ENCODE assay signal across 18 cellular contexts in the genomic region with DNA sequence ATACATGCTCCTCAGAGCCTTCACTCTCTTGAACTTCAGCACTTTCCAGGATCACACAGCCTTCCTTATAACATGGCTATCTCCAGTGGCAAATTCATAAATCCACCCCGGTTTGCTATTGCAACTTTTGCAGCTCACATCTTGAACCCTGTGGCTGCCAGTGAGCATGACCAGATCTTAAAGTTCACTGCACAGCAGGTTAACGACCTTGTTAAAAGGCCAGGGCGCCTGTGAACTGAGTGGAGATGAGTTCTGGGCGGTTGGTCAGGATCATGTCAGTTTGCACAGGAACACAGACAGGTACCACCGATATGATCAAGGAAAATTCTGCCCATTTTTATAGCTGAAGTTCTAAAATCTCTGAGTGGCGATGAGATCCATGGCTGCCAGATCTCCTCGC. TPM values are rescaled to one million over a fixed set of nuclear protein-coding genes. Genes with fewer than 3 reads are reported as not detected.
A peak's percentile ranks its signal among the peaks of the same experiment; 100 is the strongest.
DNase-seq lines count a peak whose midpoint lies in the region; ATAC-seq, FAIRE-seq and TF ChIP-seq lines count a peak whose summit lies in the region.
"Had no signal": no experiment of that assay in that cellular context is flagged by ENCODE, and none has a peak within 500 bp of the region (broad histone marks: within the 10 kb centered on the region; RNA-seq: fewer than 3 reads in every experiment).

No MANE protein-coding gene starts in this region.

- H3K9ac ChIP-seq in liver (ENCODE audit: low read depth in 1 of 2, low read length in 2 of 2) (no peak overlapping the region), HepG2 (ENCODE audit: insufficient read depth, low read depth, low read length) (no peak overlapping the region), parathyroid adenoma (no peak overlapping the region)
- H3K9ac ChIP-seq: BLaER1 had no signal

- DNase-seq in HepG2 (ENCODE audit: low spot score) (no peak), left kidney (ENCODE audit: low read depth, low spot score) (peak; percentile 56), NCI-H2029 treated with DMSO at 0.1 percent for 48 hours (lab: John Stamatoyannopoulos, UW) (no peak)
- DNase-seq: AML-193; CD4-positive, alpha-beta memory T cell; DMS153; DMS79; GDM1; H9 had no signal

- H3K4me3 ChIP-seq in liver (ENCODE audit: low read depth in 1 of 3, low read length in 3 of 3) (no peak overlapping the region), HepG2 (replicated peaks in 1 of 3; ENCODE audit: insufficient read depth in 1 of 3, low read depth in 2 of 3, low read length in 3 of 3) (no peak overlapping the region), parathyroid adenoma (ENCODE audit: low read depth, low read length) (no peak overlapping the region)
- H3K4me3 ChIP-seq: A549, BLaER1 had no signal

- no peak overlapping the region for H3K27ac ChIP-seq in liver (ENCODE audit: low read depth in 1 of 2, low read length in 2 of 2)
- H3K27ac ChIP-seq in HepG2 (ENCODE audit: extremely low read length, insufficient read depth, low read length): no peak overlapping the region
- H3K27ac ChIP-seq in parathyroid adenoma: no peak overlapping the region
- H3K27ac ChIP-seq: 22Rv1, A549, BLaER1 had no signal

- FAIRE-seq in HepG2 (lab: Jason Lieb, UNC): no peak
- FAIRE-seq: A549, GM12892, H1 had no signal

- H3K9me3 ChIP-seq in liver (ENCODE audit: control insufficient read depth in 4 of 4, low read length in 3 of 4) (no peaks in the 10 kb centered on the region), HepG2 (ENCODE audit: low read length) (no peaks in the 10 kb centered on the region), parathyroid adenoma (ENCODE audit: control insufficient read depth, low read length) (no peaks in the 10 kb centered on the region)
- H3K9me3 ChIP-seq: A549 had no signal

- H3K79me2 ChIP-seq in HepG2 (ENCODE audit: insufficient read depth, low read length): no peaks in the 10 kb centered on the region
- H3K79me2 ChIP-seq in parathyroid adenoma: no peaks in the 10 kb centered on the region

- H2AFZ ChIP-seq in HepG2 (ENCODE audit: low read length): no peak overlapping the region
- H2AFZ ChIP-seq in parathyroid adenoma: peak overlapping the region; percentile 45

- no peak for TF ChIP-seq EP300 in HepG2 (IDR thresholded peaks at IDR 0.05; ENCODE audit: low read depth in 2 of 2, low read length in 2 of 2)
- no peak for TF ChIP-seq EP300 in HepG2 (CRISPR knock-in tag; IDR thresholded peaks at IDR 0.05; ENCODE audit: borderline replicate concordance)

- in situ Hi-C loops in HepG2 (cut with HindIII; ENCODE audit: extremely low pct_ligation_motif_present, low pct_unique_long_range_greater_than_20kb): loop anchor here (5.0 to 10.0 kb wide), 2 partner anchors 152 to 455 kb away; no protein-coding TSS in a partner anchor

- H3K27me3 ChIP-seq in liver (ENCODE audit: control insufficient read depth in 4 of 4, insufficient read depth in 4 of 4, low read length in 3 of 4): no peaks in the 10 kb centered on the region
- peaks cover 0 to 10% of the 10 kb centered on the region in 2 experiments; a peak in 2 of 5 replicates for H3K27me3 ChIP-seq in HepG2 (ENCODE audit: control insufficient read depth in 1 of 2, insufficient read depth in 2 of 2, low read length in 2 of 2)
- H3K27me3 ChIP-seq in parathyroid adenoma (ENCODE audit: control insufficient read depth, insufficient read depth, low read length): no peaks in the 10 kb centered on the region
- H3K27me3 ChIP-seq: BLaER1 had no signal

- TF ChIP-seq CTCF in liver (IDR thresholded peaks at IDR 0.05; ENCODE audit: low read depth, low read length, missing input control) (no peak), HepG2 (CRISPR knock-in tag; IDR thresholded peaks at IDR 0.05) (no peak), parathyroid adenoma (IDR thresholded peaks at IDR 0.05) (no peak)

- BruUV-seq in HepG2 (replicated peaks; lab: Mats Ljungman, UMichigan): no TSS peak

- H3K4me2 ChIP-seq in HepG2 (ENCODE audit: low read depth, low read length): no peak overlapping the region
- no peak overlapping the region for H3K4me2 ChIP-seq in parathyroid adenoma (ENCODE audit: low read length)
- H3K4me2 ChIP-seq: A549, BLaER1 had no signal

- TF ChIP-seq POLR2A in HepG2 (IDR thresholded peaks at IDR 0.05; ENCODE audit: insufficient read depth in 1 of 2, low read depth in 2 of 2, low read length in 2 of 2): no peak

- H3K36me3 ChIP-seq in liver (ENCODE audit: control insufficient read depth in 4 of 4, insufficient read depth in 3 of 4, low read depth in 1 of 4, low read length in 3 of 4) (no peaks in the 10 kb centered on the region), HepG2 (replicated peaks in 1 of 2; ENCODE audit: control insufficient read depth in 1 of 2, insufficient read depth in 2 of 2, low read length in 2 of 2) (no peaks in the 10 kb centered on the region), parathyroid adenoma (ENCODE audit: control insufficient read depth, insufficient read depth, low read length) (no peaks in the 10 kb centered on the region)
- H3K36me3 ChIP-seq: BLaER1 had no signal

- CTCF ChIA-PET in HepG2 (lab: Yijun Ruan, JAX; ENCODE audit: low intra/inter-chr PET ratio, low total read pairs): no interaction called here

- intact Hi-C loops in HepG2 (cut with micrococcal nuclease; ENCODE audit: unreplicated experiment): loop anchor here (5.0 kb wide), 1 partner anchor 342 kb away; a partner anchor contains a TSS

- 45% methylated on average over 7 of the region's 7 CpGs for WGBS in liver
- WGBS in HepG2 (ENCODE audit: low lambda C conversion rate): 19% methylated on average over 7 of the region's 7 CpGs

- H3K4me1 ChIP-seq in liver (ENCODE audit: control insufficient read depth in 4 of 4, insufficient read depth in 4 of 4, low read length in 3 of 4) (peaks cover 0 to 13% (median 8%) of the 10 kb centered on the region in 4 donors), HepG2 (ENCODE audit: insufficient read depth, low read length) (no peaks in the 10 kb centered on the region), parathyroid adenoma (peaks cover 8% of the 10 kb centered on the region)
- H3K4me1 ChIP-seq: A549 had no signal

- TF ChIP-seq RAD21 in liver (IDR thresholded peaks at IDR 0.05): peak in 1 of 2 donors; percentile 35
- TF ChIP-seq RAD21 in HepG2 (CRISPR knock-in tag; IDR thresholded peaks at IDR 0.05): no peak

- ATAC-seq in HepG2 (no peak), GM18498 (IDR thresholded peaks at IDR 0.05; ENCODE audit: unreplicated experiment) (no peak), HG03457 (IDR thresholded peaks at IDR 0.05; ENCODE audit: unreplicated experiment) (no peak)
- ATAC-seq: A549 had no signal

- POLR2A ChIA-PET in HepG2 (lab: Yijun Ruan, JAX): no interaction called here

- H4K20me1 ChIP-seq in HepG2 (ENCODE audit: insufficient read depth, low read length): no peaks in the 10 kb centered on the region
- H4K20me1 ChIP-seq: BLaER1 had no signal

TF ChIP-seq in liver, 16 proteins besides CTCF, POLR2A, EP300 and RAD21 (continues in another document):
- TF ChIP-seq YY1 (IDR thresholded peaks at IDR 0.05) (peak; percentile 30), NR2F2 (IDR thresholded peaks at IDR 0.05) (no peak), EGR1 (IDR thresholded peaks at IDR 0.05; ENCODE audit: low read depth in 2 of 2) (no peak), RXRA (IDR thresholded peaks at IDR 0.05) (peak; percentile 98 to 100)

TF ChIP-seq in HepG2, 621 proteins besides CTCF, POLR2A, EP300 and RAD21 (continues in another document):
- TF ChIP-seq, protein P1, sequence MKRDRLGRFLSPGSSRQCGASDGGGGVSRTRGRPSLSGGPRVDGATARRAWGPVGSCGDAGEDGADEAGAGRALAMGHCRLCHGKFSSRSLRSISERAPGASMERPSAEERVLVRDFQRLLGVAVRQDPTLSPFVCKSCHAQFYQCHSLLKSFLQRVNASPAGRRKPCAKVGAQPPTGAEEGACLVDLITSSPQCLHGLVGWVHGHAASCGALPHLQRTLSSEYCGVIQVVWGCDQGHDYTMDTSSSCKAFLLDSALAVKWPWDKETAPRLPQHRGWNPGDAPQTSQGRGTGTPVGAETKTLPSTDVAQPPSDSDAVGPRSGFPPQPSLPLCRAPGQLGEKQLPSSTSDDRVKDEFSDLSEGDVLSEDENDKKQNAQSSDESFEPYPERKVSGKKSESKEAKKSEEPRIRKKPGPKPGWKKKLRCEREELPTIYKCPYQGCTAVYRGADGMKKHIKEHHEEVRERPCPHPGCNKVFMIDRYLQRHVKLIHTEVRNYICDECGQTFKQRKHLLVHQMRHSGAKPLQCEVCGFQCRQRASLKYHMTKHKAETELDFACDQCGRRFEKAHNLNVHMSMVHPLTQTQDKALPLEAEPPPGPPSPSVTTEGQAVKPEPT (CRISPR knock-in tag; IDR thresholded peaks at IDR 0.05; ENCODE audit: low read depth): no peak
- TF ChIP-seq, protein P2, sequence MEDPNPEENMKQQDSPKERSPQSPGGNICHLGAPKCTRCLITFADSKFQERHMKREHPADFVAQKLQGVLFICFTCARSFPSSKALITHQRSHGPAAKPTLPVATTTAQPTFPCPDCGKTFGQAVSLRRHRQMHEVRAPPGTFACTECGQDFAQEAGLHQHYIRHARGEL (CRISPR knock-in tag; IDR thresholded peaks at IDR 0.05): no peak
- no peak for TF ChIP-seq FOXO1 (CRISPR knock-in tag; IDR thresholded peaks at IDR 0.05)
- TF ChIP-seq NFKB2 (CRISPR knock-in tag; IDR thresholded peaks at IDR 0.05; ENCODE audit: borderline replicate concordance): no peak

RNA-seq across cellular contexts. Expression of a gene that starts 24.7 kb away (rescaled TPM):
- total RNA-seq in liver (10 to 100 TPM; 25.1 to 34.5 TPM), HepG2 (2016; rRNA removed; fragmentation: Illumina TruSeq; extraction: Trizol) (90.4 and 114 TPM in 2 replicates)
- polyA plus RNA-seq in liver (10 to 100 TPM; 16.6 to 16.7 TPM), HepG2 (2011; rRNA removed) (74.4 and 87.5 TPM in 2 replicates)
- total RNA-seq in HepG2 (2016; cell fraction: cytosol; rRNA removed; fragmentation: Illumina TruSeq; extraction: Trizol; ENCODE audit: low read depth): 19.9 and 28.2 TPM in 2 replicates
- total RNA-seq in HepG2 (2016; cell fraction: insoluble cytoplasmic fraction; rRNA removed; fragmentation: Illumina TruSeq; extraction: Trizol): 86.9 and 108 TPM in 2 replicates
- 66.0 and 81.9 TPM in 2 replicates for total RNA-seq in HepG2 (2016; cell fraction: membrane; rRNA removed; fragmentation: Illumina TruSeq; extraction: Trizol)
- total RNA-seq in HepG2 (2016; cell fraction: nucleus; rRNA removed; fragmentation: Illumina TruSeq; extraction: Trizol): 54.5 and 55.7 TPM in 2 replicates
- 50.8 and 73.9 TPM in 2 replicates for polyA plus RNA-seq in HepG2 (2011; cell fraction: cytosol; rRNA removed)
- 43.0 and 54.3 TPM in 2 replicates for polyA plus RNA-seq in HepG2 (2011; cell fraction: nucleus; rRNA removed)
- 111 and 121 TPM in 2 replicates for polyA plus RNA-seq in HepG2 (2012)
- 22.4 and 25.2 TPM in 2 replicates for polyA plus RNA-seq in HepG2 (2016; cell fraction: cytosol; fragmentation: Illumina TruSeq; extraction: Trizol; ENCODE audit: low read depth)
- 97.9 and 98.6 TPM in 2 replicates for polyA plus RNA-seq in HepG2 (2016; cell fraction: insoluble cytoplasmic fraction; fragmentation: Illumina TruSeq; extraction: Trizol; ENCODE audit: low read depth)
- 49.0 and 58.4 TPM in 2 replicates for polyA plus RNA-seq in HepG2 (2016; cell fraction: membrane; fragmentation: Illumina TruSeq; extraction: Trizol; ENCODE audit: low read depth)
- 57.8 and 60.3 TPM in 2 replicates for polyA plus RNA-seq in HepG2 (2016; cell fraction: nucleus; fragmentation: Illumina TruSeq; extraction: Trizol; ENCODE audit: insufficient read depth, low read depth)
- 53.9 and 54.2 TPM in 2 replicates for polyA minus RNA-seq in HepG2 (2011; rRNA and poly(A)+ RNA removed; ENCODE audit: low replicate concordance)
- polyA minus RNA-seq in HepG2 (2011; cell fraction: cytosol; rRNA and poly(A)+ RNA removed): 45.7 and 50.7 TPM in 2 replicates
- 50.5 and 65.3 TPM in 2 replicates for polyA minus RNA-seq in HepG2 (2011; cell fraction: nucleus; rRNA and poly(A)+ RNA removed)
